ENCODE assay signal across 2 cellular contexts in the genomic region with DNA sequence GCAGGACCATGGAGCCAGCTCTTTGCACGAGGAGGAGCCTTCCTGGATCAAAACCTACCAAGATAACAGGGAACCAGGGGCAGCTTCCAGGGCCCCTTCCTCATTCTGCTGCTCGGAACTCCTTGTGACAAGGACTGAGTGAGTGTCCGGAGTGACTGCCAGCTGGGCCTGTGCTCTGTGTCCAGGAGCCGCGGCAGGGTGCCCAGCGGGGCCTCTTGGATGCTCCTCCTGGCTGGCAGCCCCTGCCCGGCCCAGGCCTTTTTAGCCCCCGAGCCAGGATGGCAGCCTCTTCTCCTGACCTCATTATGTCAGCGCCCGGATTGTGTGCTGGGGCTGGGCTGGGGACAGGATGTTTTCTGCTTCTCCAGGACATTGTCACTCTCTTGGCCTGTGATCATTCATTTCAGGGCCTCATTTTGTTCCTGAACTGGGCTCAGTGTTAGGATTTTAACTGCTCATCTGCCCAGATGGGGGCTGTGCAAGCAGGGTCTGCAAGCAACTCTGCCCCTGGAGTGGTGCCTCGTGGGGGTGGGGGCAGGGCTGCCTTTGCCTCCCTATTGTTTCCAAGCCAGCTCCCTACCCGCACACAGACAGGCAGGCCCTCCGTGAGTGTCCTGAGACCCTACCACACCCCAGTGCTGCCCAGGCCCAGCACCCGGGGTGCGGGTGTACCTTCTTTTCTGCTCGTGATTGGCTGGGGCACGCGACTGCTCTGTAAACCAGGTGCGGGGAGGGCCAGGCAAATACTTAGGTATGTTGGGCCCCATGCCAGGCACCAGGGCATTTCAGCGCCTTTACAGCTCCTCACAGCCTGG.
TF ChIP-seq lines count a peak whose summit lies in the region.

No MANE protein-coding gene starts in this region.

TF ChIP-seq in SK-N-SH, 30 proteins besides CTCF, POLR2A, EP300 and RAD21 (continued from another document):
- TF ChIP-seq MXI1 (IDR thresholded peaks at IDR 0.05; ENCODE audit: low read depth, low read length), result no peak
- TF ChIP-seq, protein P1, sequence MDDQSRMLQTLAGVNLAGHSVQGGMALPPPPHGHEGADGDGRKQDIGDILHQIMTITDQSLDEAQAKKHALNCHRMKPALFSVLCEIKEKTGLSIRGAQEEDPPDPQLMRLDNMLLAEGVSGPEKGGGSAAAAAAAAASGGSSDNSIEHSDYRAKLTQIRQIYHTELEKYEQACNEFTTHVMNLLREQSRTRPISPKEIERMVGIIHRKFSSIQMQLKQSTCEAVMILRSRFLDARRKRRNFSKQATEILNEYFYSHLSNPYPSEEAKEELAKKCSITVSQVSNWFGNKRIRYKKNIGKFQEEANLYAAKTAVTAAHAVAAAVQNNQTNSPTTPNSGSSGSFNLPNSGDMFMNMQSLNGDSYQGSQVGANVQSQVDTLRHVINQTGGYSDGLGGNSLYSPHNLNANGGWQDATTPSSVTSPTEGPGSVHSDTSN (IDR thresholded peaks at IDR 0.05), result no peak
- TF ChIP-seq, protein P2, sequence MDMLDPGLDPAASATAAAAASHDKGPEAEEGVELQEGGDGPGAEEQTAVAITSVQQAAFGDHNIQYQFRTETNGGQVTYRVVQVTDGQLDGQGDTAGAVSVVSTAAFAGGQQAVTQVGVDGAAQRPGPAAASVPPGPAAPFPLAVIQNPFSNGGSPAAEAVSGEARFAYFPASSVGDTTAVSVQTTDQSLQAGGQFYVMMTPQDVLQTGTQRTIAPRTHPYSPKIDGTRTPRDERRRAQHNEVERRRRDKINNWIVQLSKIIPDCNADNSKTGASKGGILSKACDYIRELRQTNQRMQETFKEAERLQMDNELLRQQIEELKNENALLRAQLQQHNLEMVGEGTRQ (IDR thresholded peaks at IDR 0.05; ENCODE audit: borderline replicate concordance, low read depth, low read length), result no peak
- TF ChIP-seq TAF1 (IDR thresholded peaks at IDR 0.05; ENCODE audit: borderline replicate concordance, low read depth, low read length), result no peak
- no peak for TF ChIP-seq ELF1 (IDR thresholded peaks at IDR 0.05)
- TF ChIP-seq TCF12 (IDR thresholded peaks at IDR 0.05), result no peak
- TF ChIP-seq CHD2 (IDR thresholded peaks at IDR 0.05; ENCODE audit: low read length, partially characterized antibody), result no peak

TF ChIP-seq in SK-N-SH treated with all-trans-retinoic acid at 6 μM for 48 hours, 23 proteins besides CTCF, POLR2A, EP300 and RAD21 (continued from another document):
- TF ChIP-seq, protein P3, sequence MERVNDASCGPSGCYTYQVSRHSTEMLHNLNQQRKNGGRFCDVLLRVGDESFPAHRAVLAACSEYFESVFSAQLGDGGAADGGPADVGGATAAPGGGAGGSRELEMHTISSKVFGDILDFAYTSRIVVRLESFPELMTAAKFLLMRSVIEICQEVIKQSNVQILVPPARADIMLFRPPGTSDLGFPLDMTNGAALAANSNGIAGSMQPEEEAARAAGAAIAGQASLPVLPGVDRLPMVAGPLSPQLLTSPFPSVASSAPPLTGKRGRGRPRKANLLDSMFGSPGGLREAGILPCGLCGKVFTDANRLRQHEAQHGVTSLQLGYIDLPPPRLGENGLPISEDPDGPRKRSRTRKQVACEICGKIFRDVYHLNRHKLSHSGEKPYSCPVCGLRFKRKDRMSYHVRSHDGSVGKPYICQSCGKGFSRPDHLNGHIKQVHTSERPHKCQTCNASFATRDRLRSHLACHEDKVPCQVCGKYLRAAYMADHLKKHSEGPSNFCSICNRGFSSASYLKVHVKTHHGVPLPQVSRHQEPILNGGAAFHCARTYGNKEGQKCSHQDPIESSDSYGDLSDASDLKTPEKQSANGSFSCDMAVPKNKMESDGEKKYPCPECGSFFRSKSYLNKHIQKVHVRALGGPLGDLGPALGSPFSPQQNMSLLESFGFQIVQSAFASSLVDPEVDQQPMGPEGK (CRISPR knock-in tag; IDR thresholded peaks at IDR 0.05; ENCODE audit: borderline replicate concordance), result no peak
- TF ChIP-seq CSDC2 (CRISPR knock-in tag; IDR thresholded peaks at IDR 0.05) (no peak), ZC3H10 (CRISPR knock-in tag; IDR thresholded peaks at IDR 0.05) (no peak)
- TF ChIP-seq, protein P4, sequence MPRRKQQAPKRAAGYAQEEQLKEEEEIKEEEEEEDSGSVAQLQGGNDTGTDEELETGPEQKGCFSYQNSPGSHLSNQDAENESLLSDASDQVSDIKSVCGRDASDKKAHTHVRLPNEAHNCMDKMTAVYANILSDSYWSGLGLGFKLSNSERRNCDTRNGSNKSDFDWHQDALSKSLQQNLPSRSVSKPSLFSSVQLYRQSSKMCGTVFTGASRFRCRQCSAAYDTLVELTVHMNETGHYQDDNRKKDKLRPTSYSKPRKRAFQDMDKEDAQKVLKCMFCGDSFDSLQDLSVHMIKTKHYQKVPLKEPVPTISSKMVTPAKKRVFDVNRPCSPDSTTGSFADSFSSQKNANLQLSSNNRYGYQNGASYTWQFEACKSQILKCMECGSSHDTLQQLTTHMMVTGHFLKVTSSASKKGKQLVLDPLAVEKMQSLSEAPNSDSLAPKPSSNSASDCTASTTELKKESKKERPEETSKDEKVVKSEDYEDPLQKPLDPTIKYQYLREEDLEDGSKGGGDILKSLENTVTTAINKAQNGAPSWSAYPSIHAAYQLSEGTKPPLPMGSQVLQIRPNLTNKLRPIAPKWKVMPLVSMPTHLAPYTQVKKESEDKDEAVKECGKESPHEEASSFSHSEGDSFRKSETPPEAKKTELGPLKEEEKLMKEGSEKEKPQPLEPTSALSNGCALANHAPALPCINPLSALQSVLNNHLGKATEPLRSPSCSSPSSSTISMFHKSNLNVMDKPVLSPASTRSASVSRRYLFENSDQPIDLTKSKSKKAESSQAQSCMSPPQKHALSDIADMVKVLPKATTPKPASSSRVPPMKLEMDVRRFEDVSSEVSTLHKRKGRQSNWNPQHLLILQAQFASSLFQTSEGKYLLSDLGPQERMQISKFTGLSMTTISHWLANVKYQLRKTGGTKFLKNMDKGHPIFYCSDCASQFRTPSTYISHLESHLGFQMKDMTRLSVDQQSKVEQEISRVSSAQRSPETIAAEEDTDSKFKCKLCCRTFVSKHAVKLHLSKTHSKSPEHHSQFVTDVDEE (CRISPR knock-in tag; IDR thresholded peaks at IDR 0.05), result no peak
